Comparison of ENCODE assay signal across 24 cellular contexts in the genomic region with DNA sequence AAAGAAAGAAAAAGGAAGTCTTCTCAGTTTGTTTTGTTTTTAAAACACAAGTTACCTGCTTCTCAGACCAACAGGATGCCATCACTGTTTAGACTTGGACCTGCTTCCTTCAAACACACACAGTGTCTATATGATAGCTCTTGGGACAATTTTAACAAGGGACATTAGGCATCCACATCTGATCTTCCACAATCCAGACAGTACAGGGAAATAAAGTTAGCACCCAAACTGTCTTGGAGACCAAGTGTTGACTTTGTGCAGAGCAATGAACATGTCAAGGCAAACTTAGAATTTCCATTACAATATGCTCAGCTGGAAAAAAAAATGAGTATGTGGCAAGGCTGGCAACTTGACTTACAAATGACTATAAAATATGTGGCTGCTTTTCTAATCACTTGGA.
DNase-seq lines count a peak whose midpoint lies in the region; ATAC-seq and TF ChIP-seq lines count a peak whose summit lies in the region.
"Had no signal": no experiment of that assay in that cellular context is flagged by ENCODE, and none has a peak within 500 bp of the region (broad histone marks: within the 10 kb centered on the region; RNA-seq: fewer than 3 reads in every experiment).

No MANE protein-coding gene starts in this region.

- CTCF ChIA-PET in activated CD8-positive, alpha-beta T cell treated with anti-CD3 and anti-CD28 coated beads, Interleukin-2, amount 10 ng/mL, durations not matched to agents 7 days and 5 days (lab: Charles Lee): interaction anchor here (1.4 to 1.8 kb wide), 2 partner anchors 80 to 218 kb away, joined by 3 to 5 read pairs; no protein-coding TSS in a partner anchor
- CTCF ChIA-PET in activated CD8-positive, alpha-beta T cell treated with anti-CD3 and anti-CD28 coated beads for 36 hours (lab: Charles Lee): interaction anchor here (2.6 kb wide), 1 partner anchor 11 kb away, joined by 12 read pairs; no protein-coding TSS in a partner anchor
- CTCF ChIA-PET in WTC11 (lab: Charles Lee): no interaction called here

- H3K9me3 Mint-ChIP-seq in activated CD8-positive, alpha-beta T cell treated with anti-CD3 and anti-CD28 coated beads, Interleukin-2, amount 10 ng/mL, durations not matched to agents 7 days and 5 days (ENCODE audit: insufficient read depth): peaks cover 6% of the 10 kb centered on the region
- peaks cover 5% of the 10 kb centered on the region for H3K9me3 Mint-ChIP-seq in activated CD8-positive, alpha-beta T cell treated with anti-CD3 and anti-CD28 coated beads for 36 hours
- peaks cover 12% of the 10 kb centered on the region for H3K9me3 Mint-ChIP-seq in WTC11
- peaks cover 0 to 9% (median 4%) of the 10 kb centered on the region in 7 donors for H3K9me3 Mint-ChIP-seq in naive B cell
- H3K9me3 Mint-ChIP-seq: CD8-positive, alpha-beta T cell; HFFc6 had no signal

- H3K4me3 ChIP-seq in GM12865 (ENCODE audit: low read depth, low read length): peak overlapping the region; percentile 71
- H3K4me3 ChIP-seq: BLaER1 treated with 17β-estradiol and CSF1 and Interleukin-3, amounts not matched to agents 10 nM and 100 nM; Peyer's patch had no signal

- H3K36me3 Mint-ChIP-seq in activated CD8-positive, alpha-beta T cell treated with anti-CD3 and anti-CD28 coated beads, Interleukin-2, amount 10 ng/mL, durations not matched to agents 7 days and 5 days (ENCODE audit: low read depth): peaks cover 11% of the 10 kb centered on the region
- H3K36me3 Mint-ChIP-seq in activated CD8-positive, alpha-beta T cell treated with anti-CD3 and anti-CD28 coated beads for 36 hours (ENCODE audit: low read depth): peaks cover 9% of the 10 kb centered on the region
- H3K36me3 Mint-ChIP-seq in WTC11: peaks cover 8% of the 10 kb centered on the region; the same call in 1 of the 2 replicates
- H3K36me3 Mint-ChIP-seq in naive B cell: peaks cover 0 to 10% of the 10 kb centered on the region in 2 donors
- H3K36me3 Mint-ChIP-seq: CD8-positive, alpha-beta T cell had no signal

- H3K27me3 Mint-ChIP-seq in activated CD8-positive, alpha-beta T cell treated with anti-CD3 and anti-CD28 coated beads, Interleukin-2, amount 10 ng/mL, durations not matched to agents 7 days and 5 days (ENCODE audit: low read depth): no peaks in the 10 kb centered on the region
- no peaks in the 10 kb centered on the region for H3K27me3 Mint-ChIP-seq in activated CD8-positive, alpha-beta T cell treated with anti-CD3 and anti-CD28 coated beads for 36 hours
- H3K27me3 Mint-ChIP-seq in WTC11 (ENCODE audit: low read depth) (no peaks in the 10 kb centered on the region), naive B cell (no peaks in the 10 kb centered on the region)

- H3K4me1 Mint-ChIP-seq in activated CD8-positive, alpha-beta T cell treated with anti-CD3 and anti-CD28 coated beads, Interleukin-2, amount 10 ng/mL, durations not matched to agents 7 days and 5 days (ENCODE audit: low read depth): peaks cover 72% of the 10 kb centered on the region
- peaks cover 76% of the 10 kb centered on the region for H3K4me1 Mint-ChIP-seq in activated CD8-positive, alpha-beta T cell treated with anti-CD3 and anti-CD28 coated beads for 36 hours (ENCODE audit: low read depth)
- peaks cover 32% of the 10 kb centered on the region for H3K4me1 Mint-ChIP-seq in WTC11
- H3K4me1 Mint-ChIP-seq in naive B cell: peaks cover 53 to 81% (median 63%) of the 10 kb centered on the region in 3 donors

- intact Hi-C loops in activated CD8-positive, alpha-beta T cell treated with anti-CD3 and anti-CD28 coated beads for 36 hours (cut with micrococcal nuclease): loop anchor here (5.0 kb wide), 1 partner anchor 111 kb away; no protein-coding TSS in a partner anchor

- no peak for ATAC-seq in activated CD8-positive, alpha-beta T cell treated with anti-CD3 and anti-CD28 coated beads, Interleukin-2, amount 10 ng/mL, durations not matched to agents 7 days and 5 days
- no peak for ATAC-seq in activated CD8-positive, alpha-beta T cell treated with anti-CD3 and anti-CD28 coated beads for 36 hours
- ATAC-seq in WTC11 (no peak), naive B cell (ENCODE audit: low read depth in 2 of 2) (no peak), GM18517 (IDR thresholded peaks at IDR 0.05; ENCODE audit: unreplicated experiment) (no peak)
- ATAC-seq: CD8-positive, alpha-beta T cell; HepG2; SK-N-SH treated with all-trans-retinoic acid at 6 μM for 48 hours had no signal

- no peak for DNase-seq in activated CD8-positive, alpha-beta T cell treated with anti-CD3 and anti-CD28 coated beads, Interleukin-2, amount 10 ng/mL, durations not matched to agents 7 days and 5 days
- no peak for DNase-seq in activated CD8-positive, alpha-beta T cell treated with anti-CD3 and anti-CD28 coated beads for 36 hours
- peak; percentile 23 for DNase-seq in GM12865 (ENCODE audit: low read depth)
- DNase-seq in WTC11 (ENCODE audit: low spot score): no peak
- DNase-seq in naive B cell: no peak
- DNase-seq in NCI-H2196 treated with DMSO at 0.1 percent for 48 hours (lab: John Stamatoyannopoulos, UW; ENCODE audit: unreplicated experiment): no peak
- no peak for DNase-seq in HCEC 1CT
- DNase-seq: ACHN; CD8-positive, alpha-beta T cell; DND-41; H7; HFFc6; KG1; NCI-H1092 treated with DMSO at 0.1 percent for 48 hours; NCI-H1436 treated with DMSO at 0.1 percent for 48 hours; NCI-H1930; NCI-H345; NCI-H524; NCI-H82; Peyer's patch had no signal

- H3K4me3 Mint-ChIP-seq in activated CD8-positive, alpha-beta T cell treated with anti-CD3 and anti-CD28 coated beads, Interleukin-2, amount 10 ng/mL, durations not matched to agents 7 days and 5 days: no peak overlapping the region
- H3K4me3 Mint-ChIP-seq in activated CD8-positive, alpha-beta T cell treated with anti-CD3 and anti-CD28 coated beads for 36 hours: no peak overlapping the region
- H3K4me3 Mint-ChIP-seq in WTC11 (no peak overlapping the region), naive B cell (no peak overlapping the region)
- H3K4me3 Mint-ChIP-seq: CD8-positive, alpha-beta T cell; HFFc6 had no signal

- no peak for TF ChIP-seq CTCF in activated CD8-positive, alpha-beta T cell treated with anti-CD3 and anti-CD28 coated beads for 36 hours (IDR thresholded peaks at IDR 0.05)
- TF ChIP-seq CTCF in GM12865 (IDR thresholded peaks at IDR 0.05; ENCODE audit: insufficient read depth, low read depth, low read length, missing control alignments) (no peak), WTC11 (IDR thresholded peaks at IDR 0.05) (no peak)

- H3K27ac Mint-ChIP-seq in activated CD8-positive, alpha-beta T cell treated with anti-CD3 and anti-CD28 coated beads, Interleukin-2, amount 10 ng/mL, durations not matched to agents 7 days and 5 days: peak overlapping the region; percentile 9
- H3K27ac Mint-ChIP-seq in activated CD8-positive, alpha-beta T cell treated with anti-CD3 and anti-CD28 coated beads for 36 hours: no peak overlapping the region
- H3K27ac Mint-ChIP-seq in WTC11: peak overlapping the region; percentile 26; the same call in 1 of the 2 replicates
- H3K27ac Mint-ChIP-seq in naive B cell: peak overlapping the region in 4 of 6 donors; percentile 9 to 64 (median 16)
- H3K27ac Mint-ChIP-seq: CD8-positive, alpha-beta T cell; HFFc6 had no signal

- POLR2A ChIA-PET in activated CD8-positive, alpha-beta T cell treated with anti-CD3 and anti-CD28 coated beads, Interleukin-2, amount 10 ng/mL, durations not matched to agents 7 days and 5 days (lab: Charles Lee): interaction anchor here (1.3 kb wide), 1 partner anchor 125 kb away, joined by 5 read pairs; no protein-coding TSS in a partner anchor
- POLR2A ChIA-PET in activated CD8-positive, alpha-beta T cell treated with anti-CD3 and anti-CD28 coated beads for 36 hours (lab: Charles Lee): interaction anchor here (1.4 kb wide), 1 partner anchor 125 kb away, joined by 3 read pairs; no protein-coding TSS in a partner anchor
- POLR2A ChIA-PET in WTC11 (lab: Charles Lee): no interaction called here

TF ChIP-seq in WTC11, 78 proteins besides CTCF, POLR2A, EP300 and RAD21 (continues in another document):
- TF ChIP-seq USF1 (CRISPR knock-in tag; IDR thresholded peaks at IDR 0.05): no peak
- TF ChIP-seq, protein P1, sequence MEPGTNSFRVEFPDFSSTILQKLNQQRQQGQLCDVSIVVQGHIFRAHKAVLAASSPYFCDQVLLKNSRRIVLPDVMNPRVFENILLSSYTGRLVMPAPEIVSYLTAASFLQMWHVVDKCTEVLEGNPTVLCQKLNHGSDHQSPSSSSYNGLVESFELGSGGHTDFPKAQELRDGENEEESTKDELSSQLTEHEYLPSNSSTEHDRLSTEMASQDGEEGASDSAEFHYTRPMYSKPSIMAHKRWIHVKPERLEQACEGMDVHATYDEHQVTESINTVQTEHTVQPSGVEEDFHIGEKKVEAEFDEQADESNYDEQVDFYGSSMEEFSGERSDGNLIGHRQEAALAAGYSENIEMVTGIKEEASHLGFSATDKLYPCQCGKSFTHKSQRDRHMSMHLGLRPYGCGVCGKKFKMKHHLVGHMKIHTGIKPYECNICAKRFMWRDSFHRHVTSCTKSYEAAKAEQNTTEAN (CRISPR knock-in tag; IDR thresholded peaks at IDR 0.05): no peak
- TF ChIP-seq CREM (CRISPR knock-in tag; IDR thresholded peaks at IDR 0.05): no peak
- TF ChIP-seq GTF2I (CRISPR knock-in tag; conservative IDR thresholded peaks at IDR 0.05): no peak
- no peak for TF ChIP-seq PREB (CRISPR knock-in tag; IDR thresholded peaks at IDR 0.05; ENCODE audit: borderline replicate concordance)
- no peak for TF ChIP-seq ATF1 (CRISPR knock-in tag; IDR thresholded peaks at IDR 0.05)
- TF ChIP-seq ZBTB21 (CRISPR knock-in tag; IDR thresholded peaks at IDR 0.05; ENCODE audit: borderline replicate concordance): no peak
- TF ChIP-seq CREB1 (CRISPR knock-in tag; IDR thresholded peaks at IDR 0.05): no peak
